8 cellular contexts compared by ENCODE assay signal in genomic region chr10:27504897-27505457, GRCh38. TPM values are rescaled to one million over a fixed set of nuclear protein-coding genes. Genes with fewer than 3 reads are reported as not detected.
A peak's percentile ranks its signal among the peaks of the same experiment; 100 is the strongest.
DNase-seq lines count a peak whose midpoint lies in the region; ATAC-seq and TF ChIP-seq lines count a peak whose summit lies in the region.

No MANE protein-coding gene starts in this region.

- 3% methylated on average over 11 of the region's 11 CpGs for WGBS in heart right ventricle, 2 donors
- 3 to 4% methylated on average over 11 of the region's 11 CpGs for WGBS in thyroid gland, 2 donors

- DNase-seq in heart right ventricle, result no peak
- DNase-seq in left ventricle myocardium superior, result no peak
- DNase-seq in astrocyte of the spinal cord (ENCODE audit: low read depth, low spot score), result peak; percentile 28
- peak; percentile 45 for DNase-seq in left kidney (ENCODE audit: low read depth, low spot score)
- DNase-seq in thyroid gland, result no peak
- no peak for DNase-seq in NCI-H1694 (lab: John Stamatoyannopoulos, UW)
- DNase-seq in activated gamma-delta T cell treated with Interleukin-2 at 50 U/mL for 16 hours, result no peak
- no peak for DNase-seq in mucosa of gallbladder (ENCODE audit: low spot score)

- intact Hi-C loops in heart right ventricle (cut with DNase I), result no loop called here
- intact Hi-C loops in left ventricle myocardium superior (cut with micrococcal nuclease), result no loop called here
- intact Hi-C loops in thyroid gland (cut with DNase I), result no loop called here

- H3K36me3 ChIP-seq in heart right ventricle (peaks cover 0 to 8% (median 0%) of the 10 kb centered on the region in 9 donors), thyroid gland (no peaks in the 10 kb centered on the region)

- no peak for TF ChIP-seq POLR2A in thyroid gland (IDR thresholded peaks at IDR 0.05)

- H3K27ac ChIP-seq in heart right ventricle (peak overlapping the region; percentile 43 to 91 (median 88)), thyroid gland (peak overlapping the region; percentile 81 to 89 (median 84))

- H3K4me3 ChIP-seq in heart right ventricle, result peak overlapping the region; percentile 56 to 90 (median 80)
- H3K4me3 ChIP-seq in astrocyte of the spinal cord (ENCODE audit: low read depth, low read length), result peak overlapping the region; percentile 83
- H3K4me3 ChIP-seq in thyroid gland (replicated peaks in 1 of 3), result peak overlapping the region; percentile 58 to 61 (median 58)

- ATAC-seq in heart right ventricle (no peak), left ventricle myocardium superior (no peak)

- in situ Hi-C loops in astrocyte of the spinal cord (cut with HindIII; ENCODE audit: low sequenced_read_pairs), result no loop called here

- no peaks in the 10 kb centered on the region for H3K27me3 ChIP-seq in heart right ventricle
- H3K27me3 ChIP-seq in thyroid gland, result no peaks in the 10 kb centered on the region

- TF ChIP-seq CTCF in heart right ventricle (IDR thresholded peaks at IDR 0.05), result no peak
- no peak for TF ChIP-seq CTCF in astrocyte of the spinal cord (IDR thresholded peaks at IDR 0.05; ENCODE audit: low read depth, low read length)
- TF ChIP-seq CTCF in thyroid gland (IDR thresholded peaks at IDR 0.05), result no peak

- H3K4me1 ChIP-seq in heart right ventricle, result peaks cover 3 to 51% (median 34%) of the 10 kb centered on the region in 9 donors
- peaks cover 0 to 19% of the 10 kb centered on the region in 2 donors for H3K4me1 ChIP-seq in thyroid gland

- H3K9me3 ChIP-seq in heart right ventricle, result no peaks in the 10 kb centered on the region
- no peaks in the 10 kb centered on the region for H3K9me3 ChIP-seq in thyroid gland

RNA-seq across cellular contexts. Expression of gene RAB18, which starts 0.9 kb away (rescaled TPM):
- 100 to 1,000 TPM; 115 to 157 (median 139) TPM for total RNA-seq in heart right ventricle
- 10 to 100 TPM; 19.3 to 44.4 TPM for polyA plus RNA-seq in heart right ventricle
- total RNA-seq in left ventricle myocardium superior, result 124 TPM
- total RNA-seq in thyroid gland, result 10 to 100 TPM; 58.9 to 86.0 (median 72.8) TPM
- 104 TPM for total RNA-seq in mucosa of gallbladder

Comparison
In these comparisons a context has a peak if more than half of its experiments do, and no peak if none do; other contexts are left out.
1. DNase-seq: peak in astrocyte of the spinal cord (single experiment) and left kidney (single experiment); none in heart right ventricle (0 of 2), left ventricle myocardium superior (single experiment), thyroid gland (0 of 2), NCI-H1694 (single experiment), activated gamma-delta T cell treated with Interleukin-2 at 50 U/mL for 16 hours (single experiment) and mucosa of gallbladder (single experiment).
2. Peak in every context shown above with its lines, with median percentiles within 50 percentile points of each other: H3K4me3 ChIP-seq.